ENCODE assay signal across 7 cellular contexts in genomic region chr1:36516372-36517018, GRCh38. TPM values are rescaled to one million over a fixed set of nuclear protein-coding genes. Genes with fewer than 3 reads are reported as not detected.
DNase-seq lines count a peak whose midpoint lies in the region; ATAC-seq and TF ChIP-seq lines count a peak whose summit lies in the region.

No MANE protein-coding gene starts in this region.

- WGBS in body of pancreas, 2 donors, result 43 to 47% methylated on average over 6 to 11 of the region's 11 CpGs

- CTCF ChIA-PET in GM10248 (lab: Yijun Ruan, JAX), result interaction anchor here (0.8 to 5.6 kb wide), 38 partner anchors 9 to 938 kb away, joined by 3 to 47 read pairs (median 4); partner anchors contain the start of genes CSF3R, MRPS15 and OSCP1

- no peaks in the 10 kb centered on the region for H3K27me3 ChIP-seq in body of pancreas

- ATAC-seq in body of pancreas, result no peak
- ATAC-seq in GM21360 (IDR thresholded peaks at IDR 0.05; ENCODE audit: unreplicated experiment), result no peak

- H3K9me3 ChIP-seq in body of pancreas, result no peaks in the 10 kb centered on the region

- TF ChIP-seq CTCF in GM10248 (IDR thresholded peaks at IDR 0.05; ENCODE audit: control extremely low read depth, extremely low read depth, low read depth, missing control alignments) (peak; percentile 82), body of pancreas (IDR thresholded peaks at IDR 0.05) (peak; percentile 38 to 67 (median 55))

- no peak for TF ChIP-seq POLR2A in body of pancreas (IDR thresholded peaks at IDR 0.05)

- no peaks in the 10 kb centered on the region for H3K4me1 ChIP-seq in body of pancreas

- DNase-seq in GM10248 (ENCODE audit: extremely low spot score) (peak; percentile 84), NCI-H1092 treated with DMSO at 0.1 percent for 48 hours (lab: John Stamatoyannopoulos, UW) (peak; percentile 78), SW480 (ENCODE audit: low spot score) (peak; percentile 51), body of pancreas (peak; percentile 38 to 64 (median 44)), iPS DF 19.7 (ENCODE audit: low read depth, low spot score) (peak; percentile 45), smooth muscle cell of the brain vasculature (ENCODE audit: low read depth, low spot score) (peak; percentile 10)

- intact Hi-C loops in body of pancreas (cut with DNase I), result no loop called here

- no peak overlapping the region for H3K4me3 ChIP-seq in body of pancreas

- H3K36me3 ChIP-seq in body of pancreas (replicated peaks in 1 of 2; ENCODE audit: insufficient read depth in 1 of 2, low read depth in 2 of 2), result no peaks in the 10 kb centered on the region

- H3K27ac ChIP-seq in body of pancreas, result no peak overlapping the region

- POLR2A ChIA-PET in GM10248 (lab: Yijun Ruan, JAX), result no interaction called here

RNA-seq across cellular contexts. Expression of gene CSF3R, which starts 33.8 kb away (rescaled TPM):
- 1 to 10 TPM in 1 of 2 donors, not detected in 1; 5.2 TPM for total RNA-seq in body of pancreas

RNA-seq across cellular contexts. Expression of gene MRPS15, which starts 52.3 kb away (rescaled TPM):
- 10 to 100 TPM; 24.4 to 31.1 TPM for total RNA-seq in body of pancreas

Comparison
In these comparisons a context has a peak if more than half of its experiments do, and no peak if none do; other contexts are left out.
1. DNase-seq: peak in every context shown above with its lines; median percentile 84 in GM10248; 78 in NCI-H1092 treated with DMSO at 0.1 percent for 48 hours; 51 in SW480; 45 in iPS DF 19.7; 44 in body of pancreas; 10 in smooth muscle cell of the brain vasculature.